In genomic region chr10:133114251-133114650, GRCh38 we compare ENCODE assay signal across 22 cellular contexts. TPM values are rescaled to one million over a fixed set of nuclear protein-coding genes. Genes with fewer than 3 reads are reported as not detected.
DNase-seq lines count a peak whose midpoint lies in the region; ATAC-seq, FAIRE-seq and TF ChIP-seq lines count a peak whose summit lies in the region.
"Had no signal": no experiment of that assay in that cellular context is flagged by ENCODE, and none has a peak within 500 bp of the region (broad histone marks: within the 10 kb centered on the region; RNA-seq: fewer than 3 reads in every experiment).

No MANE protein-coding gene starts in this region.

- intact Hi-C loops in right cardiac atrium (cut with DNase I) = no loop called here
- intact Hi-C loops in left ventricle myocardium inferior (cut with micrococcal nuclease) = no loop called here
- intact Hi-C loops in kidney (cut with DNase I) = no loop called here
- intact Hi-C loops in spleen (cut with DNase I; ENCODE audit: low total_unique reads) = no loop called here

- H3K9me3 ChIP-seq in right cardiac atrium (ENCODE audit: control insufficient read depth, low read length) = no peaks in the 10 kb centered on the region
- peaks cover 18% of the 10 kb centered on the region for H3K9me3 ChIP-seq in left ventricle myocardium inferior (replicated peaks)
- H3K9me3 ChIP-seq in kidney (ENCODE audit: control insufficient read depth in 1 of 2, low read length in 2 of 2) = peaks cover 0 to 3% of the 10 kb centered on the region in 2 donors
- H3K9me3 ChIP-seq in spleen = peaks cover 0 to 26% (median 14%) of the 10 kb centered on the region in 8 donors

- FAIRE-seq in kidney (lab: Jason Lieb, UNC) = no peak
- FAIRE-seq: GM12891, GM18507 had no signal

- no peak for TF ChIP-seq POLR2A in spleen (IDR thresholded peaks at IDR 0.05)

- no peak overlapping the region for H3K27ac ChIP-seq in right cardiac atrium (ENCODE audit: low read length)
- H3K27ac ChIP-seq in left ventricle myocardium inferior (replicated peaks) = no peak overlapping the region
- no peak overlapping the region for H3K27ac ChIP-seq in kidney (ENCODE audit: low read depth in 2 of 2, low read length in 2 of 2)
- H3K27ac ChIP-seq in spleen = no peak overlapping the region

- H3K36me3 ChIP-seq in left ventricle myocardium inferior (no peaks in the 10 kb centered on the region), kidney (ENCODE audit: control insufficient read depth in 1 of 2, insufficient read depth in 2 of 2, low read length in 2 of 2) (no peaks in the 10 kb centered on the region), spleen (no peaks in the 10 kb centered on the region)

- H3K4me1 ChIP-seq in right cardiac atrium (ENCODE audit: control insufficient read depth, insufficient read depth, low read length) (no peaks in the 10 kb centered on the region), left ventricle myocardium inferior (peaks cover 11% of the 10 kb centered on the region), kidney (ENCODE audit: control insufficient read depth in 1 of 2, insufficient read depth in 1 of 2, low read depth in 1 of 2, low read length in 2 of 2) (no peaks in the 10 kb centered on the region), spleen (peaks cover 0 to 15% (median 0%) of the 10 kb centered on the region in 6 donors)

- 84% methylated on average over 18 of the region's 18 CpGs for WGBS in right cardiac atrium
- 86 to 96% (median 89%) methylated on average over 18 of the region's 18 CpGs for WGBS in spleen, 5 donors

- DNase-seq in right cardiac atrium = peak in 2 of 3 donors; percentile 30 to 36
- no peak for DNase-seq in left ventricle myocardium inferior
- DNase-seq in kidney = peak; percentile 39
- peak; percentile 47 for DNase-seq in spleen
- no peak for DNase-seq in HPDE6-E6E7 (ENCODE audit: extremely low spot score)
- DNase-seq: C1 segment of cervical spinal cord; Calu3; CD4-positive, alpha-beta memory T cell; COR-L47; DMS53; DMS79 treated with DMSO at 0.1 percent for 48 hours; GF-D8; GOT3; H7; HCEC 1CT had no signal

- no peak overlapping the region for H3K9ac ChIP-seq in kidney (ENCODE audit: low read length in 2 of 2)

- ATAC-seq in right cardiac atrium (no peak), GM19397 (IDR thresholded peaks at IDR 0.05; ENCODE audit: unreplicated experiment) (no peak)

- H3K4me3 ChIP-seq in right cardiac atrium (ENCODE audit: low read length) (no peak overlapping the region), left ventricle myocardium inferior (no peak overlapping the region), kidney (ENCODE audit: low read length in 2 of 2) (no peak overlapping the region), spleen (no peak overlapping the region)

- TF ChIP-seq CTCF in left ventricle myocardium inferior (IDR thresholded peaks at IDR 0.05; ENCODE audit: borderline replicate concordance) = no peak
- TF ChIP-seq CTCF in kidney (IDR thresholded peaks at IDR 0.05; ENCODE audit: borderline replicate concordance, extremely low read depth, insufficient read depth) = no peak
- no peak for TF ChIP-seq CTCF in spleen (IDR thresholded peaks at IDR 0.05 in 8 of 11, conservative IDR thresholded peaks at IDR 0.05 in 3 of 11)

- no peaks in the 10 kb centered on the region for H3K27me3 ChIP-seq in right cardiac atrium (ENCODE audit: control insufficient read depth, insufficient read depth)
- H3K27me3 ChIP-seq in left ventricle myocardium inferior (ENCODE audit: low read depth) = peaks cover 29% of the 10 kb centered on the region
- peaks cover 0 to 35% (median 0%) of the 10 kb centered on the region in 7 donors for H3K27me3 ChIP-seq in spleen (replicated peaks in 1 of 7)

RNA-seq across cellular contexts. Expression of gene ADGRA1, which starts 26.5 kb away (rescaled TPM):
- total RNA-seq in right cardiac atrium (under 1 TPM in 1 of 4 donors, not detected in 3; 0.14 TPM), left ventricle myocardium inferior (not detected), kidney (0.91 TPM), spleen (under 1 TPM in 2 of 7 donors, not detected in 5; 0.26 to 0.34 TPM)
- polyA plus RNA-seq in right cardiac atrium (0.02 TPM), kidney (ENCODE audit: insufficient read depth, low read depth, low replicate concordance) (1.1 TPM), spleen (under 1 TPM in 2 of 3 donors, not detected in 1; 0.02 to 0.13 TPM)
- total RNA-seq: Calu3; CD4-positive, alpha-beta memory T cell; Daoy; G401 had no signal
- polyA plus RNA-seq: BJ; CD4-positive, alpha-beta memory T cell had no signal

RNA-seq across cellular contexts. Expression of gene KNDC1, which starts 45.8 kb away (rescaled TPM):
- total RNA-seq in right cardiac atrium (1 to 10 TPM in 2 of 4 donors, under 1 TPM in 2; 0.41 to 1.4 (median 0.91) TPM), left ventricle myocardium inferior (0.11 TPM), kidney (8.7 TPM), spleen (1 to 10 TPM in 5 of 7 donors, under 1 TPM in 2; 0.32 to 3.5 (median 2.5) TPM)
- polyA plus RNA-seq in right cardiac atrium (0.23 TPM), kidney (ENCODE audit: insufficient read depth, low read depth, low replicate concordance) (0.43 TPM), spleen (under 1 TPM; 0.05 to 0.43 (median 0.29) TPM)
- total RNA-seq: A673, Daoy had no signal

Comparison
In these comparisons a context has a peak if more than half of its experiments do, and no peak if none do; other contexts are left out.
1. DNase-seq: peak in right cardiac atrium (2 of 3), kidney (single experiment) and spleen (single experiment); none in left ventricle myocardium inferior (single experiment) and HPDE6-E6E7 (single experiment).